ENCODE assay signal across 13 cellular contexts in genomic region chr17:4679652-4680051, GRCh38. TPM values are rescaled to one million over a fixed set of nuclear protein-coding genes. Genes with fewer than 3 reads are reported as not detected.
A peak's percentile ranks its signal among the peaks of the same experiment; 100 is the strongest.
DNase-seq lines count a peak whose midpoint lies in the region; ATAC-seq, FAIRE-seq and TF ChIP-seq lines count a peak whose summit lies in the region.
"Had no signal": no experiment of that assay in that cellular context is flagged by ENCODE, and none has a peak within 500 bp of the region (broad histone marks: within the 10 kb centered on the region; RNA-seq: fewer than 3 reads in every experiment).

No MANE protein-coding gene starts in this region.

- H3K9me2 ChIP-seq in GM23248 (ENCODE audit: insufficient read depth) (no peaks in the 10 kb centered on the region), OCI-LY7 (ENCODE audit: insufficient read depth, low read length) (no peaks in the 10 kb centered on the region)

- 70 to 71% methylated on average over 7 of the region's 7 CpGs for WGBS in GM23248 (ENCODE audit: low coverage in 1 of 2, low lambda C conversion rate in 2 of 2, missing lambda C conversion rate in 2 of 2), 2 experiments

- DNase-seq in GM23248 (peak; percentile 78), OCI-LY7 (ENCODE audit: low spot score) (no peak), endothelial cell of umbilical vein (ENCODE audit: low read depth, low spot score) (peak; percentile 42), osteoblast (ENCODE audit: insufficient read length, low spot score, missing footprints) (peak; percentile 89), foreskin melanocyte (no peak), NCI-H526 treated with DMSO at 0.1 percent for 48 hours (lab: John Stamatoyannopoulos, UW) (no peak)
- DNase-seq: activated CD4-positive, CD25-positive, alpha-beta regulatory T cell treated with anti-CD3 and anti-CD28 coated beads, Interleukin-2, amount 50 U/mL, for 72 hours; amniotic stem cell; heart left ventricle; NCI-H1092 treated with DMSO at 0.1 percent for 48 hours had no signal

- no peak for TF ChIP-seq CTCF in OCI-LY7 (conservative IDR thresholded peaks at IDR 0.05; ENCODE audit: low read length)
- no peak for TF ChIP-seq CTCF in endothelial cell of umbilical vein (IDR thresholded peaks at IDR 0.05; ENCODE audit: extremely low read depth in 1 of 2, insufficient read depth in 1 of 2, low read depth in 1 of 2, low read length in 2 of 2)
- TF ChIP-seq CTCF in osteoblast (IDR thresholded peaks at IDR 0.05; ENCODE audit: extremely low read depth, low read depth, low read length), result no peak

- peaks cover 28% of the 10 kb centered on the region for H3F3A ChIP-seq in GM23248 (ENCODE audit: insufficient read depth)

- no peak for ATAC-seq in HG02938 (IDR thresholded peaks at IDR 0.05; ENCODE audit: unreplicated experiment)
- ATAC-seq: heart left ventricle had no signal

- in situ Hi-C loops in GM23248 (cut with MboI), result no loop called here

- H4K20me1 ChIP-seq in GM23248 (ENCODE audit: insufficient read depth) (no peaks in the 10 kb centered on the region), OCI-LY7 (ENCODE audit: insufficient read depth, low read length) (no peaks in the 10 kb centered on the region), endothelial cell of umbilical vein (replicated peaks; ENCODE audit: control insufficient read depth, extremely low read depth, insufficient read depth, low read length) (no peaks in the 10 kb centered on the region), osteoblast (ENCODE audit: insufficient read depth, low read length) (peaks cover 3% of the 10 kb centered on the region)

- BruUV-seq in OCI-LY7 (replicated peaks; lab: Mats Ljungman, UMichigan), result TSS peak; percentile 27
- BruUV-seq in endothelial cell of umbilical vein (replicated peaks; lab: Mats Ljungman, UMichigan), result no TSS peak

- H3K4me1 ChIP-seq in GM23248 (ENCODE audit: insufficient read depth), result peaks cover 20% of the 10 kb centered on the region
- no peaks in the 10 kb centered on the region for H3K4me1 ChIP-seq in OCI-LY7 (ENCODE audit: insufficient read depth, low read length, poor library complexity, severe bottlenecking)
- peaks cover 24% of the 10 kb centered on the region for H3K4me1 ChIP-seq in endothelial cell of umbilical vein (ENCODE audit: control insufficient read depth, extremely low read depth, insufficient read depth, low read length)
- H3K4me1 ChIP-seq in osteoblast (ENCODE audit: insufficient read depth, low read length), result peaks cover 20% of the 10 kb centered on the region
- H3K4me1 ChIP-seq: suprapubic skin had no signal

- peak overlapping the region; percentile 32 for H3K4me2 ChIP-seq in GM23248 (ENCODE audit: unreplicated experiment)
- no peak overlapping the region for H3K4me2 ChIP-seq in OCI-LY7 (ENCODE audit: low read length)
- peak overlapping the region; percentile 13 for H3K4me2 ChIP-seq in endothelial cell of umbilical vein (ENCODE audit: insufficient read depth, low read length)
- H3K4me2 ChIP-seq in osteoblast (ENCODE audit: insufficient read depth, low read length), result peak overlapping the region; percentile 20

- peaks cover 9% of the 10 kb centered on the region; the same call in 1 of the 2 replicates for H3K36me3 ChIP-seq in GM23248 (ENCODE audit: low read depth)
- H3K36me3 ChIP-seq in OCI-LY7 (ENCODE audit: insufficient read depth, low read length), result peaks cover 93% of the 10 kb centered on the region
- H3K36me3 ChIP-seq in endothelial cell of umbilical vein (ENCODE audit: control insufficient read depth in 2 of 2, extremely low read depth in 1 of 2, insufficient read depth in 2 of 2, low read length in 2 of 2), result peaks cover 17 to 30% of the 10 kb centered on the region in 2 experiments
- H3K36me3 ChIP-seq in osteoblast (ENCODE audit: insufficient read depth, low read length), result peaks cover 24% of the 10 kb centered on the region

- TF ChIP-seq POLR2A in endothelial cell of umbilical vein (IDR thresholded peaks at IDR 0.05; ENCODE audit: low read depth, low read length), result no peak

- H2AFZ ChIP-seq in GM23248, result no peak overlapping the region
- no peak overlapping the region for H2AFZ ChIP-seq in OCI-LY7 (ENCODE audit: low read length)
- H2AFZ ChIP-seq in endothelial cell of umbilical vein (ENCODE audit: low read depth, low read length), result no peak overlapping the region
- H2AFZ ChIP-seq in osteoblast (ENCODE audit: low read length), result no peak overlapping the region

- no peaks in the 10 kb centered on the region for H3K9me1 ChIP-seq in endothelial cell of umbilical vein (replicated peaks; ENCODE audit: control insufficient read depth, extremely low read depth, insufficient read depth, low read length)

- no peak overlapping the region for H3K4me3 ChIP-seq in GM23248
- H3K4me3 ChIP-seq in OCI-LY7 (ENCODE audit: low read depth, low read length, poor library complexity, severe bottlenecking), result no peak overlapping the region
- no peak overlapping the region for H3K4me3 ChIP-seq in endothelial cell of umbilical vein (replicated peaks in 1 of 3; ENCODE audit: insufficient read depth in 1 of 3, low read depth in 1 of 3, low read length in 3 of 3)
- no peak overlapping the region for H3K4me3 ChIP-seq in osteoblast (ENCODE audit: insufficient read depth, low read length)
- H3K4me3 ChIP-seq: heart left ventricle, suprapubic skin had no signal

- H3K27ac ChIP-seq in GM23248 (peak overlapping the region; percentile 58), OCI-LY7 (ENCODE audit: low read depth, low read length, poor library complexity, severe bottlenecking) (no peak overlapping the region), endothelial cell of umbilical vein (ENCODE audit: insufficient read depth, low read depth, low read length) (peak overlapping the region; percentile 60), osteoblast (ENCODE audit: low read depth, low read length) (peak overlapping the region; percentile 63)
- H3K27ac ChIP-seq: heart left ventricle, suprapubic skin had no signal

- dilution Hi-C loops in endothelial cell of umbilical vein (cut with MboI; ENCODE audit: extremely low pct_ligation_motif_present, low sequenced_read_pairs), result no loop called here

- H3K79me2 ChIP-seq in GM23248 (ENCODE audit: insufficient read depth) (no peaks in the 10 kb centered on the region), OCI-LY7 (ENCODE audit: insufficient read depth, low read depth, low read length) (no peaks in the 10 kb centered on the region), endothelial cell of umbilical vein (ENCODE audit: control insufficient read depth, insufficient read depth, low read length) (no peaks in the 10 kb centered on the region), osteoblast (ENCODE audit: insufficient read depth, low read length) (no peaks in the 10 kb centered on the region)

- intact Hi-C loops in OCI-LY7 (cut with micrococcal nuclease; ENCODE audit: unreplicated experiment) (no loop called here), endothelial cell of umbilical vein (cut with micrococcal nuclease) (no loop called here)

- FAIRE-seq in endothelial cell of umbilical vein (lab: Jason Lieb, UNC), result no peak

- no peaks in the 10 kb centered on the region for H3K27me3 ChIP-seq in GM23248 (replicated peaks; ENCODE audit: insufficient read depth)
- no peaks in the 10 kb centered on the region for H3K27me3 ChIP-seq in endothelial cell of umbilical vein (ENCODE audit: control insufficient read depth in 2 of 2, insufficient read depth in 2 of 2, low read length in 2 of 2)
- H3K27me3 ChIP-seq in osteoblast (ENCODE audit: insufficient read depth, low read length), result no peaks in the 10 kb centered on the region
- H3K27me3 ChIP-seq: heart left ventricle, suprapubic skin had no signal

- no peaks in the 10 kb centered on the region for H3K9me3 ChIP-seq in GM23248 (ENCODE audit: low read depth)
- H3K9me3 ChIP-seq in OCI-LY7 (ENCODE audit: low read length), result no peaks in the 10 kb centered on the region
- no peaks in the 10 kb centered on the region for H3K9me3 ChIP-seq in endothelial cell of umbilical vein (replicated peaks; ENCODE audit: control insufficient read depth, insufficient read depth, low read length)
- no peaks in the 10 kb centered on the region for H3K9me3 ChIP-seq in osteoblast (ENCODE audit: low read depth, low read length)
- H3K9me3 ChIP-seq: heart left ventricle, suprapubic skin had no signal

- peak overlapping the region; percentile 39 for H3K9ac ChIP-seq in GM23248
- H3K9ac ChIP-seq in endothelial cell of umbilical vein (replicated peaks; ENCODE audit: extremely low read depth, insufficient read depth, low read length), result no peak overlapping the region

- POLR2A ChIA-PET in OCI-LY7 (lab: Charles Lee) (no interaction called here), endothelial cell of umbilical vein (lab: Charles Lee) (no interaction called here)

- CTCF ChIA-PET in OCI-LY7 (lab: Charles Lee; ENCODE audit: unreplicated experiment) (no interaction called here), endothelial cell of umbilical vein (lab: Charles Lee) (no interaction called here)

RNA-seq across cellular contexts. Expression of gene PELP1, which starts 24.3 kb away (rescaled TPM):
- total RNA-seq in GM23248 (2014; rRNA removed; shearing (Covaris generic)), result 18.8 and 25.6 TPM in 2 replicates
- polyA plus RNA-seq in GM23248 (2016; fragmentation: Nextera tagmentation; extraction: Ambion mirVana) (10.4 and 13.6 TPM in 2 replicates), endothelial cell of umbilical vein (26.8 and 41.2 TPM in 2 replicates)
- 28.2 and 36.8 TPM in 2 replicates for total RNA-seq in OCI-LY7 (2014; rRNA removed; shearing (Covaris generic))
- total RNA-seq in OCI-LY7 (2022) (104 and 113 TPM in 2 replicates), endothelial cell of umbilical vein (58.5 and 63.9 TPM in 2 replicates), osteoblast (18.6 and 19.9 TPM in 2 replicates)
- polyA plus RNA-seq in endothelial cell of umbilical vein (2011; cell fraction: cytosol; rRNA removed), result 18.8 and 19.3 TPM in 2 replicates
- 61.1 and 62.1 TPM in 2 replicates for polyA plus RNA-seq in endothelial cell of umbilical vein (2011; cell fraction: nucleus; rRNA removed)
- 36.8 and 37.0 TPM in 2 replicates for polyA plus RNA-seq in endothelial cell of umbilical vein (2012)
- polyA minus RNA-seq in endothelial cell of umbilical vein, result 35.7 and 40.3 TPM in 2 replicates
- 25.6 TPM for polyA minus RNA-seq in endothelial cell of umbilical vein (2011; cell fraction: cytosol; rRNA and poly(A)+ RNA removed)
- polyA minus RNA-seq in endothelial cell of umbilical vein (2011; cell fraction: nucleus; rRNA and poly(A)+ RNA removed), result 42.6 and 49.6 TPM in 2 replicates

RNA-seq across cellular contexts. Expression of gene ARRB2, which starts 30.8 kb away (rescaled TPM):
- 4.1 and 4.8 TPM in 2 replicates for total RNA-seq in GM23248 (2014; rRNA removed; shearing (Covaris generic))
- polyA plus RNA-seq in GM23248 (2016; fragmentation: Nextera tagmentation; extraction: Ambion mirVana) (3.7 and 3.9 TPM in 2 replicates), endothelial cell of umbilical vein (18.6 and 19.1 TPM in 2 replicates)
- 49.8 and 56.7 TPM in 2 replicates for total RNA-seq in OCI-LY7 (2014; rRNA removed; shearing (Covaris generic))
- total RNA-seq in OCI-LY7 (2022) (84.9 and 96.1 TPM in 2 replicates), endothelial cell of umbilical vein (21.3 and 25.2 TPM in 2 replicates), osteoblast (6.2 and 8.7 TPM in 2 replicates)
- 16.6 and 19.0 TPM in 2 replicates for polyA plus RNA-seq in endothelial cell of umbilical vein (2011; cell fraction: cytosol; rRNA removed)
- 21.1 and 22.8 TPM in 2 replicates for polyA plus RNA-seq in endothelial cell of umbilical vein (2011; cell fraction: nucleus; rRNA removed)
- polyA plus RNA-seq in endothelial cell of umbilical vein (2012), result 18.6 and 24.9 TPM in 2 replicates
- 11.4 TPM in 2 replicates for polyA minus RNA-seq in endothelial cell of umbilical vein
- polyA minus RNA-seq in endothelial cell of umbilical vein (2011; cell fraction: cytosol; rRNA and poly(A)+ RNA removed), result 14.8 TPM
- 3.7 and 4.7 TPM in 2 replicates for polyA minus RNA-seq in endothelial cell of umbilical vein (2011; cell fraction: nucleus; rRNA and poly(A)+ RNA removed)

RNA-seq across cellular contexts. Expression of gene ALOX15, which starts 38.2 kb away (rescaled TPM):
- not detected in 2 replicates for total RNA-seq in GM23248 (2014; rRNA removed; shearing (Covaris generic))
- not detected in 2 replicates for polyA plus RNA-seq in GM23248 (2016; fragmentation: Nextera tagmentation; extraction: Ambion mirVana)
- total RNA-seq in OCI-LY7 (2014; rRNA removed; shearing (Covaris generic)), result not detected in 2 replicates
- 1.8 TPM in 2 replicates for total RNA-seq in OCI-LY7 (2022)
- total RNA-seq in endothelial cell of umbilical vein, result not detected in 2 replicates
- not detected in 2 replicates for polyA plus RNA-seq in endothelial cell of umbilical vein
- polyA plus RNA-seq in endothelial cell of umbilical vein (2011; cell fraction: cytosol; rRNA removed), result not detected in 2 replicates
- not detected in 2 replicates for polyA plus RNA-seq in endothelial cell of umbilical vein (2011; cell fraction: nucleus; rRNA removed)
- not detected in 2 replicates for polyA plus RNA-seq in endothelial cell of umbilical vein (2012)
- polyA minus RNA-seq in endothelial cell of umbilical vein, result not detected in 2 replicates
- not detected for polyA minus RNA-seq in endothelial cell of umbilical vein (2011; cell fraction: cytosol; rRNA and poly(A)+ RNA removed)
- polyA minus RNA-seq in endothelial cell of umbilical vein (2011; cell fraction: nucleus; rRNA and poly(A)+ RNA removed), result not detected in 2 replicates
- not detected in 2 replicates for total RNA-seq in osteoblast
- polyA plus RNA-seq: heart left ventricle had no signal

RNA-seq across cellular contexts. Expression of gene MED11, which starts 51.6 kb away (rescaled TPM):
- 14.4 and 16.9 TPM in 2 replicates for total RNA-seq in GM23248 (2014; rRNA removed; shearing (Covaris generic))
- polyA plus RNA-seq in GM23248 (2016; fragmentation: Nextera tagmentation; extraction: Ambion mirVana) (26.9 and 27.4 TPM in 2 replicates), endothelial cell of umbilical vein (21.2 and 23.8 TPM in 2 replicates)
- 35.3 and 35.9 TPM in 2 replicates for total RNA-seq in OCI-LY7 (2014; rRNA removed; shearing (Covaris generic))
- total RNA-seq in OCI-LY7 (2022) (19.0 and 19.2 TPM in 2 replicates), endothelial cell of umbilical vein (11.7 and 12.9 TPM in 2 replicates), osteoblast (11.2 and 13.0 TPM in 2 replicates)
- 32.7 and 34.8 TPM in 2 replicates for polyA plus RNA-seq in endothelial cell of umbilical vein (2011; cell fraction: cytosol; rRNA removed)
- polyA plus RNA-seq in endothelial cell of umbilical vein (2011; cell fraction: nucleus; rRNA removed), result 18.5 and 19.4 TPM in 2 replicates
- 12.4 and 16.5 TPM in 2 replicates for polyA plus RNA-seq in endothelial cell of umbilical vein (2012)
- 7.7 and 21.5 TPM in 2 replicates for polyA minus RNA-seq in endothelial cell of umbilical vein
- 19.8 TPM for polyA minus RNA-seq in endothelial cell of umbilical vein (2011; cell fraction: cytosol; rRNA and poly(A)+ RNA removed)
- polyA minus RNA-seq in endothelial cell of umbilical vein (2011; cell fraction: nucleus; rRNA and poly(A)+ RNA removed), result 1.7 and 5.6 TPM in 2 replicates

RNA-seq across cellular contexts. Expression of gene ZMYND15, which starts 60.0 kb away (rescaled TPM):
- total RNA-seq in GM23248 (2014; rRNA removed; shearing (Covaris generic)), result 0.32 and 0.89 TPM in 2 replicates
- polyA plus RNA-seq in GM23248 (2016; fragmentation: Nextera tagmentation; extraction: Ambion mirVana), result 0.16 TPM in 1 of 2 replicates, not detected in the other
- not detected in 2 replicates for total RNA-seq in OCI-LY7 (2014; rRNA removed; shearing (Covaris generic))
- not detected in 2 replicates for total RNA-seq in OCI-LY7 (2022)
- total RNA-seq in endothelial cell of umbilical vein, result 0.44 TPM in 1 of 2 replicates, not detected in the other
- 0.12 and 0.18 TPM in 2 replicates for polyA plus RNA-seq in endothelial cell of umbilical vein
- 0.08 and 0.11 TPM in 2 replicates for polyA plus RNA-seq in endothelial cell of umbilical vein (2011; cell fraction: cytosol; rRNA removed)
- polyA plus RNA-seq in endothelial cell of umbilical vein (2011; cell fraction: nucleus; rRNA removed), result 0.37 and 0.38 TPM in 2 replicates
- not detected in 2 replicates for polyA plus RNA-seq in endothelial cell of umbilical vein (2012)
- polyA minus RNA-seq in endothelial cell of umbilical vein, result 0.17 TPM in 1 of 2 replicates, not detected in the other
- polyA minus RNA-seq in endothelial cell of umbilical vein (2011; cell fraction: cytosol; rRNA and poly(A)+ RNA removed), result not detected
- not detected in 2 replicates for polyA minus RNA-seq in endothelial cell of umbilical vein (2011; cell fraction: nucleus; rRNA and poly(A)+ RNA removed)
- 0.59 and 1.4 TPM in 2 replicates for total RNA-seq in osteoblast
- polyA plus RNA-seq: neural cell had no signal

Comparison
In these comparisons a context has a peak if more than half of its experiments do, and no peak if none do; other contexts are left out.
1. DNase-seq: peak in GM23248 (single experiment), endothelial cell of umbilical vein (single experiment) and osteoblast (single experiment); none in OCI-LY7 (single experiment), foreskin melanocyte (single experiment) and NCI-H526 treated with DMSO at 0.1 percent for 48 hours (single experiment).